In genomic region chr10:114319406-114320248, GRCh38 we compare ENCODE assay signal across 16 cellular contexts.
DNase-seq lines count a peak whose midpoint lies in the region; ATAC-seq, FAIRE-seq and TF ChIP-seq lines count a peak whose summit lies in the region.
"Had no signal": no experiment of that assay in that cellular context is flagged by ENCODE, and none has a peak within 500 bp of the region (broad histone marks: within the 10 kb centered on the region; RNA-seq: fewer than 3 reads in every experiment).

No MANE protein-coding gene starts in this region.

- no peaks in the 10 kb centered on the region for H3K9me3 ChIP-seq in astrocyte (ENCODE audit: insufficient read depth, low read depth, low read length)
- H3K9me3 ChIP-seq in keratinocyte (ENCODE audit: control insufficient read depth, low read depth, low read length): no peaks in the 10 kb centered on the region
- H3K9me3 ChIP-seq: SJSA1 had no signal

- H3K27me3 ChIP-seq in astrocyte (ENCODE audit: insufficient read depth, low read length): no peaks in the 10 kb centered on the region
- no peaks in the 10 kb centered on the region for H3K27me3 ChIP-seq in keratinocyte (ENCODE audit: control insufficient read depth, extremely low read depth, insufficient read depth, low read length)
- H3K27me3 ChIP-seq: SJSA1 had no signal

- H3K4me3 ChIP-seq in astrocyte (ENCODE audit: insufficient read depth, low read depth, low read length): no peak overlapping the region
- H3K4me3 ChIP-seq in keratinocyte (ENCODE audit: control insufficient read depth in 2 of 3, extremely low read depth in 1 of 3, insufficient read depth in 2 of 3, low read depth in 1 of 3, low read length in 3 of 3): peak overlapping the region in 2 of 3 experiments; percentile 55 to 62
- H3K4me3 ChIP-seq: SJSA1 had no signal

- no peak for TF ChIP-seq CTCF in astrocyte (IDR thresholded peaks at IDR 0.05; ENCODE audit: insufficient read depth, low read depth, low read length)
- no peak for TF ChIP-seq CTCF in keratinocyte (optimal IDR thresholded peaks at IDR 0.05 in 1 of 3, IDR thresholded peaks at IDR 0.05 in 1 of 3, conservative IDR thresholded peaks at IDR 0.05 in 1 of 3; ENCODE audit: extremely low read depth in 1 of 3, insufficient read depth in 2 of 3, low read length in 3 of 3)

- no peak overlapping the region for H2AFZ ChIP-seq in astrocyte (ENCODE audit: low read depth, low read length)
- no peak overlapping the region for H2AFZ ChIP-seq in keratinocyte (ENCODE audit: control insufficient read depth, low read length)

- ATAC-seq in stimulated activated effector memory CD8-positive, alpha-beta T cell treated with anti-CD3 and anti-CD28 coated beads, Interleukin-12 subunit alpha, Interleukin-12 subunit beta, amount 100 ng/mL, for 72 hours: no peak
- no peak for ATAC-seq in HG02571 (IDR thresholded peaks at IDR 0.05; ENCODE audit: unreplicated experiment)

- H3K4me1 Mint-ChIP-seq in astrocyte (ENCODE audit: low read depth, unreplicated experiment): peaks cover 27% of the 10 kb centered on the region
- no peaks in the 10 kb centered on the region for H3K4me1 Mint-ChIP-seq in stimulated activated effector memory CD8-positive, alpha-beta T cell treated with anti-CD3 and anti-CD28 coated beads, Interleukin-12 subunit alpha, Interleukin-12 subunit beta, amount 100 ng/mL, for 72 hours
- H3K4me1 Mint-ChIP-seq: B cell; CD4-positive, alpha-beta memory T cell had no signal

- peaks cover 38% of the 10 kb centered on the region for H3K36me3 Mint-ChIP-seq in astrocyte (ENCODE audit: low read depth, unreplicated experiment)
- no peaks in the 10 kb centered on the region for H3K36me3 Mint-ChIP-seq in stimulated activated effector memory CD8-positive, alpha-beta T cell treated with anti-CD3 and anti-CD28 coated beads, Interleukin-12 subunit alpha, Interleukin-12 subunit beta, amount 100 ng/mL, for 72 hours
- H3K36me3 Mint-ChIP-seq: CD4-positive, alpha-beta memory T cell had no signal

- H3K9me1 ChIP-seq in keratinocyte (ENCODE audit: control insufficient read depth, extremely low read depth, insufficient read depth, low read length): no peaks in the 10 kb centered on the region

- no peak overlapping the region for H3K9ac ChIP-seq in astrocyte (ENCODE audit: low read length)
- H3K9ac ChIP-seq in keratinocyte (ENCODE audit: control insufficient read depth, extremely low read depth, insufficient read depth, low read length): peak overlapping the region; percentile 85

- H3K4me3 Mint-ChIP-seq in astrocyte (ENCODE audit: unreplicated experiment): no peak overlapping the region
- H3K4me3 Mint-ChIP-seq in stimulated activated effector memory CD8-positive, alpha-beta T cell treated with anti-CD3 and anti-CD28 coated beads, Interleukin-12 subunit alpha, Interleukin-12 subunit beta, amount 100 ng/mL, for 72 hours: no peak overlapping the region
- H3K4me3 Mint-ChIP-seq: B cell; CD4-positive, alpha-beta memory T cell had no signal

- H3K27ac Mint-ChIP-seq in astrocyte (ENCODE audit: unreplicated experiment): peak overlapping the region; percentile 60
- H3K27ac Mint-ChIP-seq in stimulated activated effector memory CD8-positive, alpha-beta T cell treated with anti-CD3 and anti-CD28 coated beads, Interleukin-12 subunit alpha, Interleukin-12 subunit beta, amount 100 ng/mL, for 72 hours: peak overlapping the region; percentile 44
- H3K27ac Mint-ChIP-seq: B cell; CD4-positive, alpha-beta memory T cell had no signal

- H3K79me2 ChIP-seq in astrocyte (ENCODE audit: insufficient read depth, low read length): no peaks in the 10 kb centered on the region
- peaks cover 3% of the 10 kb centered on the region for H3K79me2 ChIP-seq in keratinocyte (ENCODE audit: control insufficient read depth, insufficient read depth, low read length)

- peaks cover 4% of the 10 kb centered on the region for H3K9me3 Mint-ChIP-seq in astrocyte (ENCODE audit: unreplicated experiment)
- no peaks in the 10 kb centered on the region for H3K9me3 Mint-ChIP-seq in stimulated activated effector memory CD8-positive, alpha-beta T cell treated with anti-CD3 and anti-CD28 coated beads, Interleukin-12 subunit alpha, Interleukin-12 subunit beta, amount 100 ng/mL, for 72 hours
- H3K9me3 Mint-ChIP-seq: CD4-positive, alpha-beta memory T cell had no signal

- FAIRE-seq in astrocyte (lab: Jason Lieb, UNC) (no peak), keratinocyte (lab: Jason Lieb, UNC) (peak; percentile 59)

- H3K4me2 ChIP-seq in astrocyte (ENCODE audit: low read length) (no peak overlapping the region), keratinocyte (ENCODE audit: control insufficient read depth, extremely low read depth, insufficient read depth, low read depth, low read length) (peak overlapping the region; percentile 96)

- H4K20me1 ChIP-seq in astrocyte (ENCODE audit: insufficient read depth, low read length) (no peaks in the 10 kb centered on the region), keratinocyte (ENCODE audit: control insufficient read depth, extremely low read depth, insufficient read depth, low read length) (no peaks in the 10 kb centered on the region)

- H3K27ac ChIP-seq in astrocyte (ENCODE audit: low read depth, low read length): no peak overlapping the region
- H3K27ac ChIP-seq in keratinocyte (ENCODE audit: control insufficient read depth, insufficient read depth, low read length): peak overlapping the region; percentile 99
- H3K27ac ChIP-seq: SJSA1 had no signal

- DNase-seq in HPDE6-E6E7 (ENCODE audit: extremely low spot score) (peak; percentile 20), astrocyte (ENCODE audit: low read depth) (no peak), keratinocyte (ENCODE audit: low read depth, low spot score) (no peak), NCI-H2196 (lab: John Stamatoyannopoulos, UW; ENCODE audit: unreplicated experiment) (no peak), NCI-H2081 treated with DMSO at 0.1 percent for 48 hours (lab: John Stamatoyannopoulos, UW) (no peak)
- DNase-seq in stimulated activated effector memory CD8-positive, alpha-beta T cell treated with anti-CD3 and anti-CD28 coated beads, Interleukin-12 subunit alpha, Interleukin-12 subunit beta, amount 100 ng/mL, for 72 hours (ENCODE audit: low spot score in 2 of 2): no peak
- DNase-seq: CD4-positive, alpha-beta memory T cell; DMS 273 treated with DMSO at 0.1 percent for 48 hours; EL; MM.1S; NCI-H1105 treated with DMSO at 0.1 percent for 48 hours; NCI-H187; RPMI8226 had no signal

- no peaks in the 10 kb centered on the region for H3K36me3 ChIP-seq in astrocyte (ENCODE audit: insufficient read depth, low read length)
- H3K36me3 ChIP-seq in keratinocyte (ENCODE audit: control insufficient read depth in 2 of 2, extremely low read depth in 1 of 2, insufficient read depth in 2 of 2, low read length in 2 of 2): peaks cover 4 to 28% of the 10 kb centered on the region in 2 experiments
- H3K36me3 ChIP-seq: SJSA1 had no signal

- dilution Hi-C loops in keratinocyte (cut with MboI; ENCODE audit: extremely low pct_ligation_motif_present, low sequenced_read_pairs): no loop called here

- H3K4me1 ChIP-seq in astrocyte (ENCODE audit: insufficient read depth, low read length) (peaks cover 12% of the 10 kb centered on the region), keratinocyte (ENCODE audit: control insufficient read depth, extremely low read depth, insufficient read depth, low read length) (peaks cover 36% of the 10 kb centered on the region)

- no peaks in the 10 kb centered on the region for H3K27me3 Mint-ChIP-seq in astrocyte (ENCODE audit: low read depth, unreplicated experiment)
